In genomic region chrX:129511689-129512088, GRCh38 we compare ENCODE assay signal across 16 cellular contexts. TPM values are rescaled to one million over a fixed set of nuclear protein-coding genes. Genes with fewer than 3 reads are reported as not detected.
DNase-seq lines count a peak whose midpoint lies in the region; ATAC-seq, FAIRE-seq and TF ChIP-seq lines count a peak whose summit lies in the region.
"Had no signal": no experiment of that assay in that cellular context is flagged by ENCODE, and none has a peak within 500 bp of the region (broad histone marks: within the 10 kb centered on the region; RNA-seq: fewer than 3 reads in every experiment).

No MANE protein-coding gene starts in this region.

- H3K27me3 ChIP-seq in MM.1S (replicated peaks; ENCODE audit: insufficient read depth, low read length) = no peaks in the 10 kb centered on the region
- no peaks in the 10 kb centered on the region for H3K27me3 ChIP-seq in right lobe of liver
- H3K27me3 ChIP-seq in endodermal cell (ENCODE audit: control insufficient read depth, insufficient read depth, low read length, poor library complexity, severe bottlenecking) = no peaks in the 10 kb centered on the region

- peaks cover 44% of the 10 kb centered on the region for H3K36me3 Mint-ChIP-seq in osteocyte (ENCODE audit: unreplicated experiment)
- peaks cover 76% of the 10 kb centered on the region for H3K36me3 Mint-ChIP-seq in endodermal cell (ENCODE audit: low read depth)

- no peaks in the 10 kb centered on the region for H3K36me3 ChIP-seq in MM.1S (replicated peaks; ENCODE audit: insufficient read depth, low read length)
- peaks cover 0 to 11% (median 4%) of the 10 kb centered on the region in 4 donors for H3K36me3 ChIP-seq in right lobe of liver
- peaks cover 65% of the 10 kb centered on the region for H3K36me3 ChIP-seq in endodermal cell (ENCODE audit: control insufficient read depth, insufficient read depth, low read length)

- intact Hi-C loops in right lobe of liver (cut with DNase I) = no loop called here

- DNase-seq in MM.1S (no peak), right lobe of liver (no peak), osteocyte (ENCODE audit: extremely low spot score, unreplicated experiment) (no peak), NCI-H1694 treated with DMSO at 0.1 percent for 48 hours (lab: John Stamatoyannopoulos, UW) (no peak), endodermal cell (no peak)
- DNase-seq: 8988T; C1 segment of cervical spinal cord; Calu3; CD4-positive, alpha-beta T cell; DMS 273 treated with DMSO at 0.1 percent for 48 hours; HCEC 1CT; HFFc6 had no signal

- H3K4me1 Mint-ChIP-seq in osteocyte (ENCODE audit: unreplicated experiment) (peaks cover 14% of the 10 kb centered on the region), endodermal cell (no peaks in the 10 kb centered on the region)
- H3K4me1 Mint-ChIP-seq: B cell had no signal

- no peaks in the 10 kb centered on the region for H3F3A ChIP-seq in MM.1S (ENCODE audit: insufficient read depth, low read length)

- peak overlapping the region; percentile 65 for H3K27ac Mint-ChIP-seq in osteocyte (ENCODE audit: unreplicated experiment)
- H3K27ac Mint-ChIP-seq in endodermal cell = no peak overlapping the region
- H3K27ac Mint-ChIP-seq: B cell; CD4-positive, alpha-beta T cell; HFFc6 had no signal

- H3K4me2 ChIP-seq in MM.1S (ENCODE audit: low read depth, low read length) = peak overlapping the region; percentile 52

- TF ChIP-seq CTCF in MM.1S (IDR thresholded peaks at IDR 0.05; ENCODE audit: low read length) = no peak
- no peak for TF ChIP-seq CTCF in right lobe of liver (IDR thresholded peaks at IDR 0.05)
- TF ChIP-seq CTCF in osteocyte (IDR thresholded peaks at IDR 0.05) = no peak
- no peak for TF ChIP-seq CTCF in endodermal cell (conservative IDR thresholded peaks at IDR 0.05)

- peak overlapping the region; percentile 45; the same call in 1 of the 2 replicates for H2AFZ ChIP-seq in MM.1S (ENCODE audit: low read length)

- FAIRE-seq in colon (lab: Jason Lieb, UNC) = peak; percentile 10
- FAIRE-seq: H1 had no signal

- H3K9ac ChIP-seq in MM.1S (ENCODE audit: low read length) = no peak overlapping the region
- no peak overlapping the region for H3K9ac ChIP-seq in endodermal cell (ENCODE audit: extremely low read depth, low read length, poor library complexity, severe bottlenecking)

- ATAC-seq in right lobe of liver (peak in 3 of 4 donors; percentile 58 to 82 (median 69)), HG02870 (IDR thresholded peaks at IDR 0.05; ENCODE audit: unreplicated experiment) (no peak)

- H3K27ac ChIP-seq in MM.1S (ENCODE audit: low read length) (no peak overlapping the region), right lobe of liver (no peak overlapping the region), endodermal cell (ENCODE audit: low read depth, low read length) (no peak overlapping the region)

- no peaks in the 10 kb centered on the region for H4K20me1 ChIP-seq in MM.1S (ENCODE audit: insufficient read depth, low read length)

- H3K79me2 ChIP-seq in MM.1S (ENCODE audit: low read length) = no peaks in the 10 kb centered on the region

- TF ChIP-seq POLR2A in right lobe of liver (IDR thresholded peaks at IDR 0.05) = no peak

- H3K4me3 Mint-ChIP-seq in osteocyte (ENCODE audit: unreplicated experiment) = no peak overlapping the region
- H3K4me3 Mint-ChIP-seq in endodermal cell = no peak overlapping the region
- H3K4me3 Mint-ChIP-seq: B cell; CD4-positive, alpha-beta T cell; HFFc6 had no signal

- 39% methylated on average over 5 of the region's 5 CpGs for WGBS in right lobe of liver (ENCODE audit: insufficient coverage, low coverage, low lambda C conversion rate, missing lambda C conversion rate)
- 93 to 99% methylated on average over 3 to 4 of the region's 5 CpGs for WGBS in endodermal cell (ENCODE audit: insufficient coverage in 1 of 2, insufficient read length in 1 of 2), 2 experiments

- no peaks in the 10 kb centered on the region for H3K4me1 ChIP-seq in MM.1S (ENCODE audit: low read length)
- no peaks in the 10 kb centered on the region for H3K4me1 ChIP-seq in right lobe of liver
- H3K4me1 ChIP-seq in endodermal cell (ENCODE audit: control insufficient read depth, insufficient read depth, low read length) = no peaks in the 10 kb centered on the region

- H3K9me3 Mint-ChIP-seq in osteocyte (ENCODE audit: unreplicated experiment) = no peaks in the 10 kb centered on the region
- no peaks in the 10 kb centered on the region for H3K9me3 Mint-ChIP-seq in endodermal cell
- H3K9me3 Mint-ChIP-seq: CD4-positive, alpha-beta T cell; HFFc6 had no signal

- H3K9me2 ChIP-seq in MM.1S (replicated peaks; ENCODE audit: insufficient read depth, low read length) = no peaks in the 10 kb centered on the region

- no peaks in the 10 kb centered on the region for H3K27me3 Mint-ChIP-seq in osteocyte (ENCODE audit: unreplicated experiment)
- no peaks in the 10 kb centered on the region for H3K27me3 Mint-ChIP-seq in endodermal cell (ENCODE audit: insufficient read depth)

- H3K4me3 ChIP-seq in MM.1S (ENCODE audit: low read length) (peak overlapping the region; percentile 24), right lobe of liver (no peak overlapping the region), endodermal cell (ENCODE audit: low read length) (no peak overlapping the region)

- H3K9me3 ChIP-seq in MM.1S (replicated peaks; ENCODE audit: insufficient read depth, low read length) (no peaks in the 10 kb centered on the region), right lobe of liver (no peaks in the 10 kb centered on the region), endodermal cell (ENCODE audit: control insufficient read depth, low read length) (no peaks in the 10 kb centered on the region)

RNA-seq across cellular contexts. Expression of gene SMARCA1, which starts 11.6 kb away (rescaled TPM):
- 10 to 100 TPM; 24.1 to 40.5 (median 31.1) TPM for total RNA-seq in right lobe of liver
- 118 and 121 TPM in 2 replicates for total RNA-seq in osteocyte
- total RNA-seq in endodermal cell = 100 to 1,000 TPM in 1 of 2 donors, 10 to 100 TPM in 1; 83.3 to 146 TPM
- 79.0 TPM for polyA plus RNA-seq in endodermal cell (2013, experiment 1 of 2)
- 77.4 TPM for polyA plus RNA-seq in endodermal cell (2013, experiment 2 of 2)

RNA-seq across cellular contexts. Expression of gene OCRL, which starts 28.4 kb away (rescaled TPM):
- total RNA-seq in right lobe of liver (10 to 100 TPM in 2 of 6 experiments, 1 to 10 TPM in 4; 7.6 to 11.4 (median 8.8) TPM), osteocyte (49.8 and 52.8 TPM in 2 replicates), endodermal cell (10 to 100 TPM; 14.2 to 27.0 TPM)
- 21.2 TPM for polyA plus RNA-seq in endodermal cell (2013, experiment 1 of 2)
- 20.2 TPM for polyA plus RNA-seq in endodermal cell (2013, experiment 2 of 2)
